In genomic region chr2:127293386-127293757, GRCh38 we compare ENCODE assay signal across 1 cellular context.
TF ChIP-seq lines count a peak whose summit lies in the region.

No MANE protein-coding gene starts in this region.

TF ChIP-seq in WTC11, 78 proteins besides CTCF, POLR2A, EP300 and RAD21 (continued from another document):
- TF ChIP-seq ELF4 (CRISPR knock-in tag; IDR thresholded peaks at IDR 0.05; ENCODE audit: low read depth): no peak
- TF ChIP-seq ZNF512 (CRISPR knock-in tag; IDR thresholded peaks at IDR 0.05; ENCODE audit: borderline replicate concordance): no peak
- no peak for TF ChIP-seq USF1 (CRISPR knock-in tag; IDR thresholded peaks at IDR 0.05)
- TF ChIP-seq ZNF219 (CRISPR knock-in tag; IDR thresholded peaks at IDR 0.05; ENCODE audit: borderline replicate concordance): no peak
